9 cellular contexts compared by ENCODE assay signal in genomic region chr1:27604579-27605299, GRCh38. TPM values are rescaled to one million over a fixed set of nuclear protein-coding genes. Genes with fewer than 3 reads are reported as not detected.
DNase-seq lines count a peak whose midpoint lies in the region; ATAC-seq and TF ChIP-seq lines count a peak whose summit lies in the region.
"Had no signal": no experiment of that assay in that cellular context is flagged by ENCODE, and none has a peak within 500 bp of the region (broad histone marks: within the 10 kb centered on the region; RNA-seq: fewer than 3 reads in every experiment).

No MANE protein-coding gene starts in this region.

- peak overlapping the region; percentile 90 for H3K4me3 Mint-ChIP-seq in activated naive CD8-positive, alpha-beta T cell treated with anti-CD3 and anti-CD28 coated beads, Interleukin-2, amount 50 U/mL, for 24 hours

- peaks cover 2% of the 10 kb centered on the region for H3K27me3 Mint-ChIP-seq in activated naive CD8-positive, alpha-beta T cell treated with anti-CD3 and anti-CD28 coated beads, Interleukin-2, amount 50 U/mL, for 24 hours

- H3K9me3 Mint-ChIP-seq in activated naive CD8-positive, alpha-beta T cell treated with anti-CD3 and anti-CD28 coated beads, Interleukin-2, amount 50 U/mL, for 24 hours: no peaks in the 10 kb centered on the region

- no peak for DNase-seq in left ventricle myocardium inferior
- DNase-seq in Right ventricle myocardium inferior (ENCODE audit: missing footprints): no peak
- no peak for DNase-seq in activated naive CD8-positive, alpha-beta T cell treated with anti-CD3 and anti-CD28 coated beads, Interleukin-2, amount 50 U/mL, for 24 hours
- DNase-seq in right lobe of liver: no peak
- DNase-seq in uterus: no peak
- no peak for DNase-seq in Ammon's horn (ENCODE audit: low spot score)
- no peak for DNase-seq in NCI-H2029 (lab: John Stamatoyannopoulos, UW)
- no peak for DNase-seq in activated CD4-positive, CD25-positive, alpha-beta regulatory T cell (lab: John Stamatoyannopoulos, UW)

- 36% methylated on average over 8 of the region's 21 CpGs for WGBS in right lobe of liver (ENCODE audit: insufficient coverage, low coverage, low lambda C conversion rate, missing lambda C conversion rate)

- H3K36me3 ChIP-seq in left ventricle myocardium inferior (no peaks in the 10 kb centered on the region), right lobe of liver (no peaks in the 10 kb centered on the region), uterus (no peaks in the 10 kb centered on the region)

- peaks cover 24% of the 10 kb centered on the region for H3K4me1 Mint-ChIP-seq in activated naive CD8-positive, alpha-beta T cell treated with anti-CD3 and anti-CD28 coated beads, Interleukin-2, amount 50 U/mL, for 24 hours

- no peak for TF ChIP-seq CTCF in left ventricle myocardium inferior (IDR thresholded peaks at IDR 0.05; ENCODE audit: borderline replicate concordance)
- TF ChIP-seq CTCF in right lobe of liver (IDR thresholded peaks at IDR 0.05): no peak
- TF ChIP-seq CTCF in uterus (IDR thresholded peaks at IDR 0.05): no peak

- peak overlapping the region; percentile 14 for H3K27ac Mint-ChIP-seq in activated naive CD8-positive, alpha-beta T cell treated with anti-CD3 and anti-CD28 coated beads, Interleukin-2, amount 50 U/mL, for 24 hours

- peaks cover 72% of the 10 kb centered on the region for H3K4me1 ChIP-seq in left ventricle myocardium inferior
- H3K4me1 ChIP-seq in right lobe of liver: peaks cover 0 to 20% (median 9%) of the 10 kb centered on the region in 4 donors
- peaks cover 0 to 7% of the 10 kb centered on the region in 2 donors for H3K4me1 ChIP-seq in uterus

- ATAC-seq in Right ventricle myocardium inferior: no peak
- no peak for ATAC-seq in activated naive CD8-positive, alpha-beta T cell treated with anti-CD3 and anti-CD28 coated beads, Interleukin-2, amount 50 U/mL, for 24 hours
- no peak for ATAC-seq in right lobe of liver

- no peaks in the 10 kb centered on the region for H3K27me3 ChIP-seq in left ventricle myocardium inferior (ENCODE audit: low read depth)
- H3K27me3 ChIP-seq in right lobe of liver: no peaks in the 10 kb centered on the region
- no peaks in the 10 kb centered on the region for H3K27me3 ChIP-seq in uterus

- peak overlapping the region; percentile 98 for H3K27ac ChIP-seq in left ventricle myocardium inferior (replicated peaks)
- no peak overlapping the region for H3K27ac ChIP-seq in right lobe of liver
- H3K27ac ChIP-seq in uterus: peak overlapping the region; percentile 92 to 99

- H3K9me3 ChIP-seq in left ventricle myocardium inferior (replicated peaks) (no peaks in the 10 kb centered on the region), right lobe of liver (no peaks in the 10 kb centered on the region), uterus (no peaks in the 10 kb centered on the region)

- H3K36me3 Mint-ChIP-seq in activated naive CD8-positive, alpha-beta T cell treated with anti-CD3 and anti-CD28 coated beads, Interleukin-2, amount 50 U/mL, for 24 hours (ENCODE audit: low read depth): no peaks in the 10 kb centered on the region

- H3K4me3 ChIP-seq in left ventricle myocardium inferior: peak overlapping the region; percentile 99
- H3K4me3 ChIP-seq in right lobe of liver: peak overlapping the region; percentile 87 to 95 (median 94)
- peak overlapping the region; percentile 63 to 91 for H3K4me3 ChIP-seq in uterus

- intact Hi-C loops in left ventricle myocardium inferior (cut with micrococcal nuclease): loop anchor here (5.0 kb wide), 1 partner anchor 302 kb away; no protein-coding TSS in a partner anchor
- intact Hi-C loops in Right ventricle myocardium inferior (cut with DNase I): no loop called here
- intact Hi-C loops in right lobe of liver (cut with DNase I): loop anchor here (5.0 kb wide), 5 partner anchors 52 to 302 kb away; no protein-coding TSS in a partner anchor
- intact Hi-C loops in uterus (cut with DNase I; ENCODE audit: low total_unique reads): loop anchor here (5.0 to 10.0 kb wide), 5 partner anchors 37 to 202 kb away; no protein-coding TSS in a partner anchor

- TF ChIP-seq POLR2A in right lobe of liver (IDR thresholded peaks at IDR 0.05): no peak
- no peak for TF ChIP-seq POLR2A in uterus (IDR thresholded peaks at IDR 0.05)

RNA-seq across cellular contexts. Expression of gene AHDC1, which starts 0.8 kb away (rescaled TPM):
- total RNA-seq in left ventricle myocardium inferior (40.1 TPM), Right ventricle myocardium inferior (51.2 TPM), right lobe of liver (10 to 100 TPM in 3 of 6 experiments, 1 to 10 TPM in 3; 5.5 to 21.3 (median 10.9) TPM), uterus (100 to 1,000 TPM in 1 of 4 donors, 10 to 100 TPM in 3; 11.2 to 179 (median 50.7) TPM)

RNA-seq across cellular contexts. Expression of gene FGR, which starts 30.2 kb away (rescaled TPM):
- 3.5 TPM for total RNA-seq in left ventricle myocardium inferior
- 5.1 TPM for total RNA-seq in Right ventricle myocardium inferior
- total RNA-seq in right lobe of liver: 1 to 10 TPM; 2.5 to 10.0 (median 6.3) TPM
- 10 to 100 TPM in 3 of 4 donors, 1 to 10 TPM in 1; 3.0 to 35.9 (median 18.8) TPM for total RNA-seq in uterus
- total RNA-seq: LHCN-M2 had no signal

Comparison
In these comparisons a context has a peak if more than half of its experiments do, and no peak if none do; other contexts are left out.
1. H3K27ac ChIP-seq: peak in left ventricle myocardium inferior (single experiment) and uterus (2 of 2); none in right lobe of liver (0 of 3).
2. Peak in every context shown above with its lines, with median percentiles within 50 percentile points of each other: H3K4me3 ChIP-seq.